13 cellular contexts compared by ENCODE assay signal in genomic region chr11:104876838-104877500, GRCh38. TPM values are rescaled to one million over a fixed set of nuclear protein-coding genes. Genes with fewer than 3 reads are reported as not detected.
DNase-seq lines count a peak whose midpoint lies in the region; ATAC-seq, FAIRE-seq and TF ChIP-seq lines count a peak whose summit lies in the region.
"Had no signal": no experiment of that assay in that cellular context is flagged by ENCODE, and none has a peak within 500 bp of the region (broad histone marks: within the 10 kb centered on the region; RNA-seq: fewer than 3 reads in every experiment).

No MANE protein-coding gene starts in this region.

- H3K4me1 ChIP-seq in DND-41 (ENCODE audit: insufficient read depth, low read length): peaks cover 30% of the 10 kb centered on the region
- no peaks in the 10 kb centered on the region for H3K4me1 ChIP-seq in kidney (ENCODE audit: control insufficient read depth in 1 of 2, insufficient read depth in 1 of 2, low read depth in 1 of 2, low read length in 2 of 2)
- H3K4me1 ChIP-seq: HAP-1 had no signal

- intact Hi-C loops in kidney (cut with DNase I): no loop called here

- H3K27ac Mint-ChIP-seq in activated naive CD8-positive, alpha-beta T cell treated with anti-CD3 and anti-CD28 coated beads for 36 hours: peak overlapping the region; percentile 89

- H3K9ac ChIP-seq in DND-41 (ENCODE audit: low read depth, low read length) (peak overlapping the region; percentile 38), kidney (ENCODE audit: low read length in 2 of 2) (no peak overlapping the region)

- H3K36me3 Mint-ChIP-seq in activated naive CD8-positive, alpha-beta T cell treated with anti-CD3 and anti-CD28 coated beads for 36 hours: peaks cover 4% of the 10 kb centered on the region

- H3K9me3 Mint-ChIP-seq in activated naive CD8-positive, alpha-beta T cell treated with anti-CD3 and anti-CD28 coated beads for 36 hours: peaks cover 6% of the 10 kb centered on the region

- peak overlapping the region; percentile 59 for H3K4me2 ChIP-seq in DND-41 (ENCODE audit: insufficient read depth, low read length)

- no peaks in the 10 kb centered on the region for H3K79me2 ChIP-seq in DND-41 (ENCODE audit: insufficient read depth, low read length)

- peaks cover 28% of the 10 kb centered on the region for H3K4me1 Mint-ChIP-seq in activated naive CD8-positive, alpha-beta T cell treated with anti-CD3 and anti-CD28 coated beads for 36 hours

- no peaks in the 10 kb centered on the region for H3K9me3 ChIP-seq in DND-41 (ENCODE audit: insufficient read depth, low read length, severe bottlenecking)
- H3K9me3 ChIP-seq in kidney (ENCODE audit: control insufficient read depth in 1 of 2, low read length in 2 of 2): no peaks in the 10 kb centered on the region
- H3K9me3 ChIP-seq: HAP-1, neutrophil had no signal

- no peak for FAIRE-seq in kidney (lab: Jason Lieb, UNC)
- FAIRE-seq: RCC 7860 had no signal

- no peaks in the 10 kb centered on the region for H3K27me3 ChIP-seq in DND-41 (ENCODE audit: insufficient read depth, low read length, poor library complexity)
- H3K27me3 ChIP-seq: neutrophil had no signal

- H3K27me3 Mint-ChIP-seq in activated naive CD8-positive, alpha-beta T cell treated with anti-CD3 and anti-CD28 coated beads for 36 hours: no peaks in the 10 kb centered on the region

- peak overlapping the region; percentile 40 for H3K4me3 Mint-ChIP-seq in activated naive CD8-positive, alpha-beta T cell treated with anti-CD3 and anti-CD28 coated beads for 36 hours

- ATAC-seq in DND-41 (ENCODE audit: insufficient read depth, low read depth) (peak; percentile 84), GM19328 (IDR thresholded peaks at IDR 0.05; ENCODE audit: unreplicated experiment) (peak; percentile 47), HG03139 (IDR thresholded peaks at IDR 0.05; ENCODE audit: unreplicated experiment) (peak; percentile 57)

- H2AFZ ChIP-seq in DND-41 (ENCODE audit: low read depth, low read length): peak overlapping the region; percentile 51; the same call in 1 of the 2 replicates

- TF ChIP-seq CTCF in DND-41 (IDR thresholded peaks at IDR 0.05; ENCODE audit: borderline replicate concordance, extremely low read depth, low read length, poor library complexity, severe bottlenecking) (no peak), kidney (IDR thresholded peaks at IDR 0.05; ENCODE audit: borderline replicate concordance, extremely low read depth, insufficient read depth) (no peak)

- H4K20me1 ChIP-seq in DND-41 (ENCODE audit: insufficient read depth, low read length): no peaks in the 10 kb centered on the region

- peak; percentile 26 for DNase-seq in DND-41
- no peak for DNase-seq in activated naive CD8-positive, alpha-beta T cell treated with anti-CD3 and anti-CD28 coated beads for 36 hours
- no peak for DNase-seq in stimulated activated CD4-positive, alpha-beta T cell treated with anti-CD3 and anti-CD28 coated beads, Interleukin-4, amount 100 ng/mL, for 4 hours
- DNase-seq in stimulated activated CD4-positive, alpha-beta T cell treated with anti-CD3 and anti-CD28 coated beads, Interleukin-4, amount 100 ng/mL, for 24 hours: no peak
- no peak for DNase-seq in kidney
- DNase-seq in NCI-H1092 treated with DMSO at 0.1 percent for 48 hours (lab: John Stamatoyannopoulos, UW): no peak
- DNase-seq: activated CD8-positive, alpha-beta memory T cell treated with anti-CD3 and anti-CD28 coated beads, Interleukin-2, amount 50 U/mL, for 4 hours; dermis blood vessel endothelial cell had no signal

- H3K4me3 ChIP-seq in DND-41 (ENCODE audit: low read depth in 1 of 2, low read length in 2 of 2) (peak overlapping the region in 1 of 2 experiments; percentile 34; a peak in 2 of 4 replicates), kidney (ENCODE audit: low read length in 2 of 2) (no peak overlapping the region)
- H3K4me3 ChIP-seq: HAP-1 had no signal

- H3K27ac ChIP-seq in DND-41 (ENCODE audit: low read length) (peak overlapping the region; percentile 84), kidney (ENCODE audit: low read depth in 2 of 2, low read length in 2 of 2) (no peak overlapping the region)
- H3K27ac ChIP-seq: neutrophil had no signal

- H3K36me3 ChIP-seq in DND-41 (ENCODE audit: insufficient read depth, low read length) (no peaks in the 10 kb centered on the region), kidney (ENCODE audit: control insufficient read depth in 1 of 2, insufficient read depth in 2 of 2, low read length in 2 of 2) (no peaks in the 10 kb centered on the region)
- H3K36me3 ChIP-seq: HAP-1, neutrophil had no signal

RNA-seq across cellular contexts. Expression of gene CASP12, which starts 21.3 kb away (rescaled TPM):
- not detected for total RNA-seq in activated naive CD8-positive, alpha-beta T cell treated with anti-CD3 and anti-CD28 coated beads for 36 hours
- 0.91 TPM for total RNA-seq in kidney
- 0.45 TPM for polyA plus RNA-seq in kidney (ENCODE audit: insufficient read depth, low read depth, low replicate concordance)
